ENCODE assay signal across 17 cellular contexts in the genomic region with DNA sequence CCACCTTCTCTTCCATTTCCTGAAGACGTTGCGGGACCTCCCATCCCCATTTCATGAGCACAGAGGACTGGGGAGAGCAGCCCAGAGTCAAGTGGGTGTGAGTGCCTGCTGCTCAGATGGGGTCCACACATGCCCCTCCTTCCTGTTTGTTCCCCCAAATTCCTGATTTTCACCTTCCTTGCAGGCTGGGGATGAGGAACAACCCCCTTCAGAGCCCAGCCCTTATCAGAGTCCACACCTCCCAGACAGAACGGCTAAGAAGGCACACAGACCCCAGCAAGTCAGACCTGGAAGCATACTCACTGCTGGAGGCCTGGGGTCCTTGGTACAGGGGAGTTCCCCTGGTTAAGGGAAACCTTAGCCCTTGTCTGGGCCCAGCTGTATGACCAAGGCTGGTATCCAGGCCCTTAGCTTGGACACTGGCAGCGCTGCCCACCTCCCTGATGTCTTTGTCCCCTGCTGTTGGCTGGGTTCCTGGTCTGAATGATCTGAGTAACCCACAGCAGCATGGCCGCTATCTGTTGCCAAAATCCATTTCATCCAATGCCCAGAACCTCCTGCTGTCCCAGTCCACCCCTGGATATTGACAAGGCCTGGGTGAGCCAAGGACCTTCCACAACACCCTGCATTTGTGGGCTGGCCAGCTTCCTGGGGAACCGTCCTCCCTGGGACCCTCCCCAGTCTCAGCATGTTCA.
"Had no signal": no experiment of that assay in that cellular context is flagged by ENCODE, and none has a peak within 500 bp of the region (broad histone marks: within the 10 kb centered on the region; RNA-seq: fewer than 3 reads in every experiment).

No MANE protein-coding gene starts in this region.

- ATAC-seq: foreskin keratinocyte; naive thymus-derived CD8-positive, alpha-beta T cell; pancreas; right lobe of liver; SK-N-SH treated with all-trans-retinoic acid at 6 μM for 48 hours; T-cell had no signal

- H3K4me1 ChIP-seq: foreskin keratinocyte, pancreas, right lobe of liver, transverse colon had no signal

- H3K4me3 ChIP-seq: cardiac muscle cell, dorsolateral prefrontal cortex, pancreas, right lobe of liver, spleen, transverse colon had no signal

- H3K36me3 ChIP-seq: cardiac muscle cell, pancreas, right lobe of liver, spleen, transverse colon had no signal

- H3K9me3 ChIP-seq: pancreas, right lobe of liver, spleen, transverse colon had no signal

- DNase-seq: activated B cell treated with CpG ODN at 0.5 μM for 24 hours; activated CD4-positive, alpha-beta T cell treated with anti-CD3 and anti-CD28 coated beads, Interleukin-2, amount 10 ng/mL, durations not matched to agents 24 days and 14 days; foreskin keratinocyte; glutamatergic neuron; kidney; mesendoderm; pancreas; stimulated activated naive CD4-positive, alpha-beta T cell treated with Interleukin-2 at 50 U/mL for 16 hours; T-cell; transverse colon had no signal

- H3K27me3 ChIP-seq: dorsolateral prefrontal cortex, foreskin keratinocyte, pancreas, right lobe of liver, spleen, transverse colon had no signal

- H3K27ac ChIP-seq: cardiac muscle cell, epithelial cell of prostate, foreskin keratinocyte, pancreas, right lobe of liver, spleen, transverse colon had no signal
